22 cellular contexts compared by ENCODE assay signal in the genomic region with DNA sequence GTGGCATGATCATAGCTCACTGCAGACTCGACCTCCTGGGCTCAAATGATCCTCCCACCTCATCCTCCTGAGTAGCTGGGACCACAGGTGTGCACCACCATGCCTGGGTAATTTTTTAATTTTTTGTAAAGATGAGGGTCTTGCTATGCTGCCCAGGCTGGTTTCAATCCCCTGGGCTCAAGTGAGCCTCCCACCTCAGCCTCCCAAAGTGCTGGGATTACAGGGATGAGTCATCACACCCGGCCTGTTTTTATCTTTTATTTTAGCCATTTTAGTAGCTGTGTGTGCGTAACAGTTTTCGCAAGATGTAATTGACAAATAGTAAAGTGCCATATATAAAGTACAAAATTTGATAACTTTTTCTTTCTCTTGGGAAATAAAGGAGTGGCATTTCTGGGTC. TPM values are rescaled to one million over a fixed set of nuclear protein-coding genes. Genes with fewer than 3 reads are reported as not detected.
"Had no signal": no experiment of that assay in that cellular context is flagged by ENCODE, and none has a peak within 500 bp of the region (broad histone marks: within the 10 kb centered on the region; RNA-seq: fewer than 3 reads in every experiment).

No MANE protein-coding gene starts in this region.

- ATAC-seq: activated CD4-positive, alpha-beta T cell treated with anti-CD3 and anti-CD28 coated beads for 36 hours; activated CD8-positive, alpha-beta memory T cell treated with anti-CD3 and anti-CD28 coated beads, Interleukin-2, amount 10 ng/mL, durations not matched to agents 7 days and 5 days; foreskin keratinocyte; naive thymus-derived CD8-positive, alpha-beta T cell; pancreas; sciatic nerve; stimulated activated effector memory CD8-positive, alpha-beta T cell treated with anti-CD3 and anti-CD28 coated beads, Interleukin-12 subunit alpha, Interleukin-12 subunit beta, amount 100 ng/mL, for 72 hours had no signal

- H3K27ac Mint-ChIP-seq: activated CD8-positive, alpha-beta memory T cell treated with anti-CD3 and anti-CD28 coated beads, Interleukin-2, amount 10 ng/mL, durations not matched to agents 7 days and 5 days; activated naive CD8-positive, alpha-beta T cell treated with anti-CD3 and anti-CD28 coated beads, Interleukin-2, amount 10 ng/mL, durations not matched to agents 7 days and 5 days; naive thymus-derived CD8-positive, alpha-beta T cell had no signal

- DNase-seq: activated CD4-positive, alpha-beta T cell treated with anti-CD3 and anti-CD28 coated beads for 36 hours; activated CD4-positive, alpha-beta T cell treated with anti-CD3 and anti-CD28 coated beads, Interleukin-2, amount 50 U/mL, for 48 hours; activated CD8-positive, alpha-beta memory T cell treated with anti-CD3 and anti-CD28 coated beads, Interleukin-2, amount 10 ng/mL, durations not matched to agents 7 days and 5 days; activated naive CD4-positive, alpha-beta T cell; activated naive CD8-positive, alpha-beta T cell treated with anti-CD3 and anti-CD28 coated beads, Interleukin-2, amount 10 ng/mL, durations not matched to agents 7 days and 5 days; central memory CD4-positive, alpha-beta T cell; dorsolateral prefrontal cortex; foreskin keratinocyte; left cardiac atrium; mesendoderm; naive thymus-derived CD8-positive, alpha-beta T cell; pancreas; stimulated activated CD4-positive, alpha-beta T cell treated with anti-CD3 and anti-CD28 coated beads, Interleukin-4, amount 100 ng/mL, for 24 hours; stomach had no signal

- H3K36me3 Mint-ChIP-seq: activated CD8-positive, alpha-beta memory T cell treated with anti-CD3 and anti-CD28 coated beads, Interleukin-2, amount 10 ng/mL, durations not matched to agents 7 days and 5 days; activated naive CD8-positive, alpha-beta T cell treated with anti-CD3 and anti-CD28 coated beads, Interleukin-2, amount 10 ng/mL, durations not matched to agents 7 days and 5 days; brain; naive thymus-derived CD8-positive, alpha-beta T cell; stimulated activated effector memory CD8-positive, alpha-beta T cell treated with anti-CD3 and anti-CD28 coated beads, Interleukin-12 subunit alpha, Interleukin-12 subunit beta, amount 100 ng/mL, for 72 hours had no signal

- H3K27me3 ChIP-seq: dorsolateral prefrontal cortex, hepatocyte, pancreas, vagina had no signal

- H3K9me3 Mint-ChIP-seq: activated naive CD8-positive, alpha-beta T cell treated with anti-CD3 and anti-CD28 coated beads, Interleukin-2, amount 10 ng/mL, durations not matched to agents 7 days and 5 days; naive thymus-derived CD8-positive, alpha-beta T cell; stimulated activated effector memory CD8-positive, alpha-beta T cell treated with anti-CD3 and anti-CD28 coated beads, Interleukin-12 subunit alpha, Interleukin-12 subunit beta, amount 100 ng/mL, for 72 hours had no signal

- H3K9me3 ChIP-seq: neutrophil, pancreas, stomach, vagina had no signal

- H3K4me1 ChIP-seq: foreskin keratinocyte, pancreas, vagina had no signal

- H3K4me3 ChIP-seq: dorsolateral prefrontal cortex, hepatocyte, pancreas, smooth muscle cell, stomach, vagina had no signal

- H3K27ac ChIP-seq: dorsolateral prefrontal cortex, foreskin keratinocyte, hepatocyte, neutrophil, pancreas, stomach, vagina had no signal

- H2AFZ ChIP-seq: hepatocyte had no signal

- H3K4me2 ChIP-seq: hepatocyte, smooth muscle cell had no signal

- H3K4me3 Mint-ChIP-seq: activated CD4-positive, alpha-beta T cell treated with anti-CD3 and anti-CD28 coated beads for 36 hours; activated CD8-positive, alpha-beta memory T cell treated with anti-CD3 and anti-CD28 coated beads, Interleukin-2, amount 10 ng/mL, durations not matched to agents 7 days and 5 days; activated naive CD8-positive, alpha-beta T cell treated with anti-CD3 and anti-CD28 coated beads, Interleukin-2, amount 10 ng/mL, durations not matched to agents 7 days and 5 days; naive thymus-derived CD8-positive, alpha-beta T cell; stimulated activated effector memory CD8-positive, alpha-beta T cell treated with anti-CD3 and anti-CD28 coated beads, Interleukin-12 subunit alpha, Interleukin-12 subunit beta, amount 100 ng/mL, for 72 hours had no signal

- H3K36me3 ChIP-seq: neutrophil, pancreas, stomach, vagina had no signal

RNA-seq across cellular contexts. Expression of a gene that starts 21.4 kb away (rescaled TPM):
- total RNA-seq: temporal lobe had no signal
